Comparison of ENCODE assay signal across 11 cellular contexts in genomic region chr15:83199288-83199687, GRCh38. TPM values are rescaled to one million over a fixed set of nuclear protein-coding genes. Genes with fewer than 3 reads are reported as not detected.
DNase-seq lines count a peak whose midpoint lies in the region; ATAC-seq and TF ChIP-seq lines count a peak whose summit lies in the region.
"Had no signal": no experiment of that assay in that cellular context is flagged by ENCODE, and none has a peak within 500 bp of the region (broad histone marks: within the 10 kb centered on the region; RNA-seq: fewer than 3 reads in every experiment).

No MANE protein-coding gene starts in this region.

- CTCF ChIA-PET in MCF 10A (lab: Yijun Ruan, JAX) = interaction anchor here (0.7 kb wide), 1 partner anchor 8 kb away, joined by 3 read pairs; the partner anchor contains the start of gene HDGFL3

- no peaks in the 10 kb centered on the region for H3K9me3 Mint-ChIP-seq in MCF 10A (ENCODE audit: unreplicated experiment)

- no peak overlapping the region for H3K4me3 Mint-ChIP-seq in MCF 10A (ENCODE audit: unreplicated experiment)

- no peak overlapping the region for H3K4me3 ChIP-seq in breast epithelium
- H3K4me3 ChIP-seq: K562, upper lobe of right lung had no signal

- H3K27me3 ChIP-seq in breast epithelium = no peaks in the 10 kb centered on the region
- H3K27me3 ChIP-seq: brain microvascular endothelial cell, upper lobe of right lung had no signal

- no peaks in the 10 kb centered on the region for H3K27me3 Mint-ChIP-seq in MCF 10A (ENCODE audit: insufficient read depth, unreplicated experiment)

- TF ChIP-seq CTCF in MCF 10A (IDR thresholded peaks at IDR 0.05; ENCODE audit: unreplicated experiment) (no peak), breast epithelium (IDR thresholded peaks at IDR 0.05) (no peak)

- ATAC-seq in GM21786 (IDR thresholded peaks at IDR 0.05; ENCODE audit: unreplicated experiment) (peak; percentile 90), HG03439 (IDR thresholded peaks at IDR 0.05; ENCODE audit: unreplicated experiment) (peak; percentile 66)
- ATAC-seq in stimulated activated naive CD8-positive, alpha-beta T cell treated with anti-CD3 and anti-CD28 coated beads, Interleukin-15, Interleukin-2, amounts not matched to agents 100 U/mL and 50 U/mL, for 24 hours = peak; percentile 95
- ATAC-seq: K562, upper lobe of right lung had no signal

- H3K4me1 Mint-ChIP-seq in MCF 10A (ENCODE audit: insufficient read depth, unreplicated experiment) = peaks cover 44% of the 10 kb centered on the region

- no TSS peak for BruUV-seq in MCF 10A (replicated peaks; lab: Mats Ljungman, UMichigan)

- intact Hi-C loops in MCF 10A (cut with micrococcal nuclease) = no loop called here
- intact Hi-C loops in breast epithelium (cut with DNase I; ENCODE audit: low total_unique reads) = no loop called here

- POLR2A ChIA-PET in MCF 10A (lab: Yijun Ruan, JAX) = interaction anchor here (0.7 to 5.0 kb wide), 4 partner anchors 85 to 133 kb away, joined by 3 to 34 read pairs (median 3); partner anchors contain the start of genes BNC1 and BTBD1

- TF ChIP-seq POLR2A in breast epithelium (IDR thresholded peaks at IDR 0.05) = no peak

- no peaks in the 10 kb centered on the region for H3K36me3 Mint-ChIP-seq in MCF 10A (ENCODE audit: insufficient read depth, unreplicated experiment)

- no peak for DNase-seq in MCF 10A (ENCODE audit: unreplicated experiment)
- DNase-seq in breast epithelium (ENCODE audit: low spot score in 2 of 2) = no peak
- no peak for DNase-seq in stimulated activated naive CD8-positive, alpha-beta T cell treated with anti-CD3 and anti-CD28 coated beads, Interleukin-15, Interleukin-2, amounts not matched to agents 100 U/mL and 50 U/mL, for 24 hours
- no peak for DNase-seq in Kasumi-1 (lab: John Stamatoyannopoulos, UW)
- no peak for DNase-seq in NCI-H748 treated with DMSO at 0.1 percent for 48 hours (lab: John Stamatoyannopoulos, UW)
- DNase-seq in mesenteric fat pad (ENCODE audit: low spot score) = no peak
- DNase-seq: brain microvascular endothelial cell, upper lobe of right lung had no signal

- no peaks in the 10 kb centered on the region for H3K9me3 ChIP-seq in breast epithelium
- H3K9me3 ChIP-seq: upper lobe of right lung had no signal

- H3K36me3 ChIP-seq in breast epithelium = no peaks in the 10 kb centered on the region
- H3K36me3 ChIP-seq: brain microvascular endothelial cell, upper lobe of right lung had no signal

- peak overlapping the region; percentile 39 for H3K27ac Mint-ChIP-seq in MCF 10A (ENCODE audit: low read depth, unreplicated experiment)

- H3K4me1 ChIP-seq in breast epithelium = peaks cover 0 to 4% of the 10 kb centered on the region in 2 donors

- no peak overlapping the region for H3K27ac ChIP-seq in breast epithelium
- H3K27ac ChIP-seq: upper lobe of right lung had no signal

RNA-seq across cellular contexts. Expression of gene HDGFL3, which starts 8.3 kb away (rescaled TPM):
- total RNA-seq in MCF 10A (2022) = 80.4 and 104 TPM in 2 replicates
- 10 to 100 TPM; 19.0 to 42.4 (median 34.7) TPM for total RNA-seq in breast epithelium
- 31.2 TPM for total RNA-seq in mesenteric fat pad
